Comparison of ENCODE assay signal across 16 cellular contexts in the genomic region with DNA sequence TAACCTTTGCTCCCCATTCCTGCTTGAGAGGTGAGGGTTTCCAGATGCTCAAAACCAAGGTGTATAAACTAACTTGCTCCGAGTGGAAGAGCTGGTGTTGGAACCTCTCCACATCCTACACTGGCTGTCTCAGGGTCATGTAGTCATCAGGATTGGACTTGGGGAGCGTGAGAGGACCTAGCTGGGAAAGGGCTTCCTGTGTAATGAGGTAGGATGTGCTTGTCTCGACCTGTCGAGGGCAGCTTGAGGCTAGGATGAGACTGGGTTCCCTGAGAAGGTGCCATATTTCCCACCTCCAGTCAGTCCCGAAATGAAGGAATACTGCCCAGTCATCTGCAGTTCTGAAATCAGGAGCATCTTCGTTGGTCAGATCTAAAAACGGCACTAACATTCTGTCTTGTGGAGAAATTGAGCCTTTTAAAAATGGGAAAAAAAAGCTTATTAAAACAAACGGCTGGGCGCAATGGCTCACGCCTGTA. TPM values are rescaled to one million over a fixed set of nuclear protein-coding genes. Genes with fewer than 3 reads are reported as not detected.
DNase-seq lines count a peak whose midpoint lies in the region; ATAC-seq, FAIRE-seq and TF ChIP-seq lines count a peak whose summit lies in the region.
"Had no signal": no experiment of that assay in that cellular context is flagged by ENCODE, and none has a peak within 500 bp of the region (broad histone marks: within the 10 kb centered on the region; RNA-seq: fewer than 3 reads in every experiment).

No MANE protein-coding gene starts in this region.

- H3K9me3 ChIP-seq in HepG2 (ENCODE audit: low read length) (no peaks in the 10 kb centered on the region), right lobe of liver (no peaks in the 10 kb centered on the region), keratinocyte (ENCODE audit: control insufficient read depth, low read depth, low read length) (no peaks in the 10 kb centered on the region)
- H3K9me3 ChIP-seq: body of pancreas, gastroesophageal sphincter had no signal

- dilution Hi-C loops in keratinocyte (cut with MboI; ENCODE audit: extremely low pct_ligation_motif_present, low sequenced_read_pairs), result no loop called here

- no peak for TF ChIP-seq RAD21 in HepG2 (CRISPR knock-in tag; IDR thresholded peaks at IDR 0.05)

- no peak for TF ChIP-seq EP300 in HepG2 (IDR thresholded peaks at IDR 0.05; ENCODE audit: low read depth in 2 of 2, low read length in 2 of 2)
- no peak for TF ChIP-seq EP300 in HepG2 (CRISPR knock-in tag; IDR thresholded peaks at IDR 0.05; ENCODE audit: borderline replicate concordance)

- DNase-seq in HepG2 (ENCODE audit: low spot score) (no peak), right lobe of liver (no peak), keratinocyte (ENCODE audit: low read depth, low spot score) (peak; percentile 5), NCI-H1694 (lab: John Stamatoyannopoulos, UW) (no peak), GM03348 (ENCODE audit: low spot score) (no peak), NCI-H2171 (lab: John Stamatoyannopoulos, UW) (no peak), epidermal melanocyte (ENCODE audit: insufficient read length, low spot score) (no peak)
- DNase-seq: AML-193, body of pancreas, DMS79, NCI-H2029 treated with DMSO at 0.1 percent for 48 hours, NCI-H82 had no signal

- no peaks in the 10 kb centered on the region; the same call in 1 of the 2 replicates for H3K4me1 ChIP-seq in HepG2 (ENCODE audit: insufficient read depth, low read length)
- peaks cover 0 to 5% (median 0%) of the 10 kb centered on the region in 4 donors for H3K4me1 ChIP-seq in right lobe of liver
- peaks cover 2% of the 10 kb centered on the region for H3K4me1 ChIP-seq in keratinocyte (ENCODE audit: control insufficient read depth, extremely low read depth, insufficient read depth, low read length)

- no peaks in the 10 kb centered on the region for H3K9me3 Mint-ChIP-seq in activated T-helper 17 cell treated with anti-CD3 and anti-CD28 coated beads, Interleukin-2, amount 50 U/mL, for 72 hours

- BruUV-seq in HepG2 (replicated peaks; lab: Mats Ljungman, UMichigan), result no TSS peak

- TF ChIP-seq CTCF in HepG2 (CRISPR knock-in tag; IDR thresholded peaks at IDR 0.05) (no peak), right lobe of liver (IDR thresholded peaks at IDR 0.05) (no peak), keratinocyte (optimal IDR thresholded peaks at IDR 0.05 in 1 of 3, IDR thresholded peaks at IDR 0.05 in 1 of 3, conservative IDR thresholded peaks at IDR 0.05 in 1 of 3; ENCODE audit: extremely low read depth in 1 of 3, insufficient read depth in 2 of 3, low read length in 3 of 3) (no peak)

- H3K27ac ChIP-seq in HepG2 (ENCODE audit: extremely low read length, insufficient read depth, low read length), result no peak overlapping the region
- H3K27ac ChIP-seq in right lobe of liver, result no peak overlapping the region
- no peak overlapping the region for H3K27ac ChIP-seq in keratinocyte (ENCODE audit: control insufficient read depth, insufficient read depth, low read length)
- H3K27ac ChIP-seq: body of pancreas had no signal

- WGBS in HepG2 (ENCODE audit: low lambda C conversion rate), result 53% methylated on average over 10 of the region's 10 CpGs
- 90% methylated on average over 7 of the region's 10 CpGs for WGBS in right lobe of liver (ENCODE audit: insufficient coverage, low coverage, low lambda C conversion rate, missing lambda C conversion rate)

- in situ Hi-C loops in HepG2 (cut with HindIII; ENCODE audit: extremely low pct_ligation_motif_present, low pct_unique_long_range_greater_than_20kb), result loop anchor here (10.0 kb wide), 1 partner anchor 136 kb away; no protein-coding TSS in a partner anchor

- ATAC-seq in HepG2, result peak; percentile 35
- ATAC-seq in right lobe of liver, result no peak
- ATAC-seq in activated T-helper 17 cell treated with anti-CD3 and anti-CD28 coated beads, Interleukin-2, amount 50 U/mL, for 72 hours (replicated peaks), result no peak
- ATAC-seq: body of pancreas, gastroesophageal sphincter had no signal

- peaks cover 23% of the 10 kb centered on the region for H3K4me1 Mint-ChIP-seq in activated T-helper 17 cell treated with anti-CD3 and anti-CD28 coated beads, Interleukin-2, amount 50 U/mL, for 72 hours

- intact Hi-C loops in HepG2 (cut with micrococcal nuclease; ENCODE audit: unreplicated experiment), result no loop called here
- intact Hi-C loops in right lobe of liver (cut with DNase I), result no loop called here

- no peak overlapping the region for H2AFZ ChIP-seq in HepG2 (ENCODE audit: low read length)
- H2AFZ ChIP-seq in keratinocyte (ENCODE audit: control insufficient read depth, low read length), result no peak overlapping the region

- no peaks in the 10 kb centered on the region for H3K36me3 ChIP-seq in HepG2 (replicated peaks in 1 of 2; ENCODE audit: control insufficient read depth in 1 of 2, insufficient read depth in 2 of 2, low read length in 2 of 2)
- H3K36me3 ChIP-seq in right lobe of liver, result no peaks in the 10 kb centered on the region
- no peaks in the 10 kb centered on the region for H3K36me3 ChIP-seq in keratinocyte (ENCODE audit: control insufficient read depth in 2 of 2, extremely low read depth in 1 of 2, insufficient read depth in 2 of 2, low read length in 2 of 2)

- FAIRE-seq in HepG2 (lab: Jason Lieb, UNC) (no peak), keratinocyte (lab: Jason Lieb, UNC) (peak; percentile 69)
- FAIRE-seq: kidney had no signal

- no peaks in the 10 kb centered on the region for H3K27me3 Mint-ChIP-seq in activated T-helper 17 cell treated with anti-CD3 and anti-CD28 coated beads, Interleukin-2, amount 50 U/mL, for 72 hours

- H3K4me3 ChIP-seq in HepG2 (replicated peaks in 1 of 3; ENCODE audit: insufficient read depth in 1 of 3, low read depth in 2 of 3, low read length in 3 of 3) (no peak overlapping the region), right lobe of liver (no peak overlapping the region), keratinocyte (ENCODE audit: control insufficient read depth in 2 of 3, extremely low read depth in 1 of 3, insufficient read depth in 2 of 3, low read depth in 1 of 3, low read length in 3 of 3) (no peak overlapping the region)
- H3K4me3 ChIP-seq: body of pancreas, gastroesophageal sphincter had no signal

- H3K4me3 Mint-ChIP-seq in activated T-helper 17 cell treated with anti-CD3 and anti-CD28 coated beads, Interleukin-2, amount 50 U/mL, for 72 hours, result peak overlapping the region; percentile 54

- H3K36me3 Mint-ChIP-seq in activated T-helper 17 cell treated with anti-CD3 and anti-CD28 coated beads, Interleukin-2, amount 50 U/mL, for 72 hours (ENCODE audit: low read depth), result peaks cover 15% of the 10 kb centered on the region

- H3K9me1 ChIP-seq in keratinocyte (ENCODE audit: control insufficient read depth, extremely low read depth, insufficient read depth, low read length), result no peaks in the 10 kb centered on the region

- peak overlapping the region; percentile 28 for H3K27ac Mint-ChIP-seq in activated T-helper 17 cell treated with anti-CD3 and anti-CD28 coated beads, Interleukin-2, amount 50 U/mL, for 72 hours

- POLR2A ChIA-PET in HepG2 (lab: Yijun Ruan, JAX), result no interaction called here

- H3K79me2 ChIP-seq in HepG2 (ENCODE audit: insufficient read depth, low read length) (no peaks in the 10 kb centered on the region), keratinocyte (ENCODE audit: control insufficient read depth, insufficient read depth, low read length) (no peaks in the 10 kb centered on the region)

- CTCF ChIA-PET in HepG2 (lab: Yijun Ruan, JAX; ENCODE audit: low intra/inter-chr PET ratio, low total read pairs), result no interaction called here

- H3K9ac ChIP-seq in HepG2 (ENCODE audit: insufficient read depth, low read depth, low read length) (no peak overlapping the region), keratinocyte (ENCODE audit: control insufficient read depth, extremely low read depth, insufficient read depth, low read length) (no peak overlapping the region)

- TF ChIP-seq POLR2A in HepG2 (IDR thresholded peaks at IDR 0.05; ENCODE audit: insufficient read depth in 1 of 2, low read depth in 2 of 2, low read length in 2 of 2), result no peak
- TF ChIP-seq POLR2A in right lobe of liver (IDR thresholded peaks at IDR 0.05), result no peak

- no peaks in the 10 kb centered on the region for H4K20me1 ChIP-seq in HepG2 (ENCODE audit: insufficient read depth, low read length)
- no peaks in the 10 kb centered on the region for H4K20me1 ChIP-seq in keratinocyte (ENCODE audit: control insufficient read depth, extremely low read depth, insufficient read depth, low read length)

- H3K4me2 ChIP-seq in HepG2 (ENCODE audit: low read depth, low read length), result no peak overlapping the region
- H3K4me2 ChIP-seq in keratinocyte (ENCODE audit: control insufficient read depth, extremely low read depth, insufficient read depth, low read depth, low read length), result no peak overlapping the region

- H3K27me3 ChIP-seq in HepG2 (ENCODE audit: control insufficient read depth in 1 of 2, insufficient read depth in 2 of 2, low read length in 2 of 2), result no peaks in the 10 kb centered on the region
- peaks cover 0 to 11% of the 10 kb centered on the region in 2 donors for H3K27me3 ChIP-seq in right lobe of liver
- H3K27me3 ChIP-seq in keratinocyte (ENCODE audit: control insufficient read depth, extremely low read depth, insufficient read depth, low read length), result no peaks in the 10 kb centered on the region
- H3K27me3 ChIP-seq: body of pancreas had no signal

RNA-seq across cellular contexts. Expression of gene CCNI2, which starts 1.3 kb away (rescaled TPM):
- total RNA-seq in HepG2 (2016; rRNA removed; fragmentation: Illumina TruSeq; extraction: Trizol) (not detected in 2 replicates), right lobe of liver (under 1 TPM in 1 of 6 experiments, not detected in 5; 0.11 TPM)
- not detected in 2 replicates for total RNA-seq in HepG2 (2016; cell fraction: cytosol; rRNA removed; fragmentation: Illumina TruSeq; extraction: Trizol; ENCODE audit: low read depth)
- total RNA-seq in HepG2 (2016; cell fraction: insoluble cytoplasmic fraction; rRNA removed; fragmentation: Illumina TruSeq; extraction: Trizol), result not detected in 2 replicates
- not detected in 2 replicates for total RNA-seq in HepG2 (2016; cell fraction: membrane; rRNA removed; fragmentation: Illumina TruSeq; extraction: Trizol)
- not detected in 2 replicates for total RNA-seq in HepG2 (2016; cell fraction: nucleus; rRNA removed; fragmentation: Illumina TruSeq; extraction: Trizol)
- polyA plus RNA-seq in HepG2 (2011; rRNA removed) (0.03 TPM in 1 of 2 replicates, not detected in the other), keratinocyte (0.05 to 0.14 TPM in 2 of 3 replicates, not detected in the other)
- polyA plus RNA-seq in HepG2 (2011; cell fraction: cytosol; rRNA removed), result not detected in 2 replicates
- not detected in 2 replicates for polyA plus RNA-seq in HepG2 (2011; cell fraction: nucleus; rRNA removed)
- polyA plus RNA-seq in HepG2 (2012), result 0.86 and 1.2 TPM in 2 replicates
- not detected in 2 replicates for polyA plus RNA-seq in HepG2 (2016; cell fraction: cytosol; fragmentation: Illumina TruSeq; extraction: Trizol; ENCODE audit: low read depth)
- polyA plus RNA-seq in HepG2 (2016; cell fraction: insoluble cytoplasmic fraction; fragmentation: Illumina TruSeq; extraction: Trizol; ENCODE audit: low read depth), result not detected in 2 replicates
- polyA plus RNA-seq in HepG2 (2016; cell fraction: membrane; fragmentation: Illumina TruSeq; extraction: Trizol; ENCODE audit: low read depth), result not detected in 2 replicates
- polyA plus RNA-seq in HepG2 (2016; cell fraction: nucleus; fragmentation: Illumina TruSeq; extraction: Trizol; ENCODE audit: insufficient read depth, low read depth), result not detected in 2 replicates
- not detected in 2 replicates for polyA minus RNA-seq in HepG2 (2011; rRNA and poly(A)+ RNA removed; ENCODE audit: low replicate concordance)
- not detected in 2 replicates for polyA minus RNA-seq in HepG2 (2011; cell fraction: cytosol; rRNA and poly(A)+ RNA removed)
- polyA minus RNA-seq in HepG2 (2011; cell fraction: nucleus; rRNA and poly(A)+ RNA removed), result not detected in 2 replicates
- total RNA-seq in activated T-helper 17 cell treated with anti-CD3 and anti-CD28 coated beads, Interleukin-2, amount 50 U/mL, for 72 hours, result 1 to 10 TPM; 1.2 to 3.3 TPM
- not detected for polyA plus RNA-seq in keratinocyte (2011; ENCODE audit: low read depth)
- 0.02 and 0.04 TPM in 2 replicates for polyA plus RNA-seq in keratinocyte (2011; cell fraction: cytosol; rRNA removed)
- 0.05 and 0.37 TPM in 2 replicates for polyA plus RNA-seq in keratinocyte (2011; cell fraction: nucleus; rRNA removed)
- polyA plus RNA-seq in keratinocyte (2012; ENCODE audit: low replicate concordance), result 0.15 and 1.5 TPM in 2 replicates
- polyA minus RNA-seq in keratinocyte, result 0.10 to 0.13 TPM in 2 of 3 replicates, not detected in the other
- polyA minus RNA-seq in keratinocyte (2011; cell fraction: cytosol; rRNA and poly(A)+ RNA removed), result not detected
- not detected in 2 replicates for polyA minus RNA-seq in keratinocyte (2011; cell fraction: nucleus; rRNA and poly(A)+ RNA removed)
- total RNA-seq: gastroesophageal sphincter, RPMI7951 had no signal

RNA-seq across cellular contexts. Expression of gene KIF3A, which starts 11.2 kb away (rescaled TPM):
- total RNA-seq in HepG2 (2016; rRNA removed; fragmentation: Illumina TruSeq; extraction: Trizol), result 8.4 and 11.3 TPM in 2 replicates
- total RNA-seq in HepG2 (2016; cell fraction: cytosol; rRNA removed; fragmentation: Illumina TruSeq; extraction: Trizol; ENCODE audit: low read depth), result 2.8 and 3.1 TPM in 2 replicates
- total RNA-seq in HepG2 (2016; cell fraction: insoluble cytoplasmic fraction; rRNA removed; fragmentation: Illumina TruSeq; extraction: Trizol), result 7.5 and 11.1 TPM in 2 replicates
- total RNA-seq in HepG2 (2016; cell fraction: membrane; rRNA removed; fragmentation: Illumina TruSeq; extraction: Trizol), result 1.5 and 2.4 TPM in 2 replicates
- 7.2 and 8.7 TPM in 2 replicates for total RNA-seq in HepG2 (2016; cell fraction: nucleus; rRNA removed; fragmentation: Illumina TruSeq; extraction: Trizol)
- 2.3 TPM in 2 replicates for polyA plus RNA-seq in HepG2 (2011; rRNA removed)
- polyA plus RNA-seq in HepG2 (2011; cell fraction: cytosol; rRNA removed), result 0.91 and 1.5 TPM in 2 replicates
- polyA plus RNA-seq in HepG2 (2011; cell fraction: nucleus; rRNA removed), result 2.0 and 3.9 TPM in 2 replicates
- polyA plus RNA-seq in HepG2 (2012), result 3.5 and 4.3 TPM in 2 replicates
- polyA plus RNA-seq in HepG2 (2016; cell fraction: cytosol; fragmentation: Illumina TruSeq; extraction: Trizol; ENCODE audit: low read depth), result 0.07 and 0.16 TPM in 2 replicates
- polyA plus RNA-seq in HepG2 (2016; cell fraction: insoluble cytoplasmic fraction; fragmentation: Illumina TruSeq; extraction: Trizol; ENCODE audit: low read depth), result 5.7 and 6.8 TPM in 2 replicates
- 0.19 and 0.44 TPM in 2 replicates for polyA plus RNA-seq in HepG2 (2016; cell fraction: membrane; fragmentation: Illumina TruSeq; extraction: Trizol; ENCODE audit: low read depth)
- 7.8 and 14.1 TPM in 2 replicates for polyA plus RNA-seq in HepG2 (2016; cell fraction: nucleus; fragmentation: Illumina TruSeq; extraction: Trizol; ENCODE audit: insufficient read depth, low read depth)
- 0.86 and 1.3 TPM in 2 replicates for polyA minus RNA-seq in HepG2 (2011; rRNA and poly(A)+ RNA removed; ENCODE audit: low replicate concordance)
- 1.4 and 4.2 TPM in 2 replicates for polyA minus RNA-seq in HepG2 (2011; cell fraction: cytosol; rRNA and poly(A)+ RNA removed)
- polyA minus RNA-seq in HepG2 (2011; cell fraction: nucleus; rRNA and poly(A)+ RNA removed), result 9.7 TPM in 2 replicates
- total RNA-seq in right lobe of liver, result 1 to 10 TPM; 1.3 to 4.2 (median 2.1) TPM
- 10 to 100 TPM in 1 of 2 donors, 1 to 10 TPM in 1; 8.3 to 13.9 TPM for total RNA-seq in activated T-helper 17 cell treated with anti-CD3 and anti-CD28 coated beads, Interleukin-2, amount 50 U/mL, for 72 hours
- polyA plus RNA-seq in keratinocyte, result 7.0 to 15.4 TPM (median 8.6 TPM) in 3 replicates
- 37.2 TPM for polyA plus RNA-seq in keratinocyte (2011; ENCODE audit: low read depth)
- polyA plus RNA-seq in keratinocyte (2011; cell fraction: cytosol; rRNA removed), result 4.6 and 8.6 TPM in 2 replicates
- 12.4 and 17.4 TPM in 2 replicates for polyA plus RNA-seq in keratinocyte (2011; cell fraction: nucleus; rRNA removed)
- polyA plus RNA-seq in keratinocyte (2012; ENCODE audit: low replicate concordance), result 7.6 and 10.3 TPM in 2 replicates
- 3.2 to 22.9 TPM (median 6.9 TPM) in 3 replicates for polyA minus RNA-seq in keratinocyte
- 7.7 TPM for polyA minus RNA-seq in keratinocyte (2011; cell fraction: cytosol; rRNA and poly(A)+ RNA removed)
- 10.1 and 16.6 TPM in 2 replicates for polyA minus RNA-seq in keratinocyte (2011; cell fraction: nucleus; rRNA and poly(A)+ RNA removed)

RNA-seq across cellular contexts. Expression of gene SEPTIN8, which starts 28.5 kb away (rescaled TPM):
- total RNA-seq in HepG2 (2016; rRNA removed; fragmentation: Illumina TruSeq; extraction: Trizol), result 49.9 and 50.7 TPM in 2 replicates
- total RNA-seq in HepG2 (2016; cell fraction: cytosol; rRNA removed; fragmentation: Illumina TruSeq; extraction: Trizol; ENCODE audit: low read depth), result 13.3 and 15.3 TPM in 2 replicates
- total RNA-seq in HepG2 (2016; cell fraction: insoluble cytoplasmic fraction; rRNA removed; fragmentation: Illumina TruSeq; extraction: Trizol), result 44.4 and 46.1 TPM in 2 replicates
- 36.1 and 39.7 TPM in 2 replicates for total RNA-seq in HepG2 (2016; cell fraction: membrane; rRNA removed; fragmentation: Illumina TruSeq; extraction: Trizol)
- 44.2 and 49.8 TPM in 2 replicates for total RNA-seq in HepG2 (2016; cell fraction: nucleus; rRNA removed; fragmentation: Illumina TruSeq; extraction: Trizol)
- 41.4 and 52.4 TPM in 2 replicates for polyA plus RNA-seq in HepG2 (2011; rRNA removed)
- polyA plus RNA-seq in HepG2 (2011; cell fraction: cytosol; rRNA removed), result 28.0 and 28.2 TPM in 2 replicates
- 111 and 114 TPM in 2 replicates for polyA plus RNA-seq in HepG2 (2011; cell fraction: nucleus; rRNA removed)
- 25.3 and 37.5 TPM in 2 replicates for polyA plus RNA-seq in HepG2 (2012)
- 13.8 and 15.1 TPM in 2 replicates for polyA plus RNA-seq in HepG2 (2016; cell fraction: cytosol; fragmentation: Illumina TruSeq; extraction: Trizol; ENCODE audit: low read depth)
- polyA plus RNA-seq in HepG2 (2016; cell fraction: insoluble cytoplasmic fraction; fragmentation: Illumina TruSeq; extraction: Trizol; ENCODE audit: low read depth), result 42.4 and 53.4 TPM in 2 replicates
- 26.2 and 28.3 TPM in 2 replicates for polyA plus RNA-seq in HepG2 (2016; cell fraction: membrane; fragmentation: Illumina TruSeq; extraction: Trizol; ENCODE audit: low read depth)
- polyA plus RNA-seq in HepG2 (2016; cell fraction: nucleus; fragmentation: Illumina TruSeq; extraction: Trizol; ENCODE audit: insufficient read depth, low read depth), result 65.8 and 78.0 TPM in 2 replicates
- polyA minus RNA-seq in HepG2 (2011; rRNA and poly(A)+ RNA removed; ENCODE audit: low replicate concordance), result 18.7 and 34.8 TPM in 2 replicates
- polyA minus RNA-seq in HepG2 (2011; cell fraction: cytosol; rRNA and poly(A)+ RNA removed), result 17.4 TPM in 2 replicates
- 40.3 and 47.5 TPM in 2 replicates for polyA minus RNA-seq in HepG2 (2011; cell fraction: nucleus; rRNA and poly(A)+ RNA removed)
- total RNA-seq in right lobe of liver, result 10 to 100 TPM in 5 of 6 experiments, 1 to 10 TPM in 1; 8.0 to 15.9 (median 13.3) TPM
- total RNA-seq in activated T-helper 17 cell treated with anti-CD3 and anti-CD28 coated beads, Interleukin-2, amount 50 U/mL, for 72 hours, result 10 to 100 TPM; 13.6 to 14.7 TPM
- polyA plus RNA-seq in keratinocyte, result 41.6 to 50.2 TPM (median 46.4 TPM) in 3 replicates
- 15.2 TPM for polyA plus RNA-seq in keratinocyte (2011; ENCODE audit: low read depth)
- 35.6 and 38.1 TPM in 2 replicates for polyA plus RNA-seq in keratinocyte (2011; cell fraction: cytosol; rRNA removed)
- 83.4 and 85.2 TPM in 2 replicates for polyA plus RNA-seq in keratinocyte (2011; cell fraction: nucleus; rRNA removed)
- polyA plus RNA-seq in keratinocyte (2012; ENCODE audit: low replicate concordance), result 28.1 and 33.1 TPM in 2 replicates
- polyA minus RNA-seq in keratinocyte, result 36.6 to 41.5 TPM (median 40.6 TPM) in 3 replicates
- polyA minus RNA-seq in keratinocyte (2011; cell fraction: cytosol; rRNA and poly(A)+ RNA removed), result 21.7 TPM
- polyA minus RNA-seq in keratinocyte (2011; cell fraction: nucleus; rRNA and poly(A)+ RNA removed), result 19.9 and 29.2 TPM in 2 replicates
